8 cellular contexts compared by ENCODE assay signal in the genomic region with DNA sequence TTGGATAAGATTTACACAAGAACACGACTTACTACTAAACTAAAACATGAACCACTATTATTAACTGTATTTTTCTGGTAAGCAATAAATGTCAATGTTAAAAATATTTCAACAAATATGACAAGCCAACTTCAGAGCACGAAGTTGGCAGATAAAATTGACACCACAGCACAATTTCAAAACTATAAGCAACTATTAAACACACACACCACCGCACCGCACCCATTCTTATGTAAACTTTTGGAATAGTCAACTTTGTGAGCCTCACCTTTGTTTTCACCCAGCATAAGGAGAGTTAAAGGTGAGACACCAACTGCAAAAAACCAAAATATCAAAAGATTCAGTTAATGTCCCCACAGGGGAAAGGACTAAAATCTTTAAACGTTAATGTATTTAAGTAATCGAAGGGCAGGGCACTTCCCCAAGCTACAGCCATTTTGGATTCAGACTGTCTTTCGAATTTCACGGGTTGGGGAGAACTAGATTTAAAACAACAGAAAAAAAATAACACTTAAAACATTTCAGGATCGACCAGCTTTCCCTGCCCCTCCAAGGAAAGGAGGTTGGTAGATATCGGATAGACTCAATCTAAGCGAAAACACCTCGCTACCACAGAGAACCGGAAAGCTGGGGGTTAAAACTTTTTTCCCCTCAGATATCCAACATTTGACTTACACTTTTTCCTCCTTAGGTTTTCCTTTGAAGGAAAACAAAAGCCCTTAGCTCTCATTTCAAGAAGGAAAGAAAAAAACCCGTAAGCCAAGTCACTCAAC. TPM values are rescaled to one million over a fixed set of nuclear protein-coding genes. Genes with fewer than 3 reads are reported as not detected.
A peak's percentile ranks its signal among the peaks of the same experiment; 100 is the strongest.
DNase-seq lines count a peak whose midpoint lies in the region; ATAC-seq and TF ChIP-seq lines count a peak whose summit lies in the region.

No MANE protein-coding gene starts in this region.

- peak overlapping the region; percentile 96 to 100 for H3K4me3 Mint-ChIP-seq in activated T-cell treated with anti-CD3 and anti-CD28 coated beads, Interleukin-2, amount 50 U/mL, for 72 hours
- H3K4me3 Mint-ChIP-seq in osteocyte (ENCODE audit: unreplicated experiment): peak overlapping the region; percentile 99

- intact Hi-C loops in esophagus muscularis mucosa (cut with DNase I): loop anchor here (5.0 to 10.0 kb wide), 2 partner anchors 98 to 199 kb away; no protein-coding TSS in a partner anchor

- POLR2A ChIA-PET in RWPE1 (lab: Yijun Ruan, JAX; ENCODE audit: low non-redundant PET): interaction anchor here (0.5 to 0.9 kb wide), 3 partner anchors 12 to 293 kb away, joined by 3 to 4 read pairs (median 4); no protein-coding TSS in a partner anchor

- no peak for ATAC-seq in activated T-cell treated with anti-CD3 and anti-CD28 coated beads, Interleukin-2, amount 50 U/mL, for 72 hours (replicated peaks in 1 of 2)
- ATAC-seq in GM18861 (IDR thresholded peaks at IDR 0.05; ENCODE audit: unreplicated experiment) (no peak), GM19467 (IDR thresholded peaks at IDR 0.05; ENCODE audit: unreplicated experiment) (no peak)

- peaks cover 38 to 78% (median 68%) of the 10 kb centered on the region in 4 donors for H3K4me1 ChIP-seq in esophagus muscularis mucosa

- CTCF ChIA-PET in RWPE1 (lab: Yijun Ruan, JAX): interaction anchor here (0.6 to 1.0 kb wide), 3 partner anchors 128 to 538 kb away, joined by 3 to 4 read pairs (median 4); no protein-coding TSS in a partner anchor

- 0% methylated on average over 14 of the region's 14 CpGs for WGBS in esophagus muscularis mucosa

- H3K27ac ChIP-seq in RWPE1 (peak overlapping the region; percentile 92), esophagus muscularis mucosa (replicated peaks in 1 of 4) (peak overlapping the region; percentile 93 to 97 (median 96))

- H3K4me3 ChIP-seq in esophagus muscularis mucosa: peak overlapping the region; percentile 77 to 95 (median 92)

- DNase-seq in activated T-cell treated with anti-CD3 and anti-CD28 coated beads, Interleukin-2, amount 50 U/mL, for 72 hours: peak in 1 of 2 donors; percentile 14
- DNase-seq in activated T-cell treated with anti-CD3 and anti-CD28 coated beads, Interleukin-2, amount 50 U/mL, for 1 hour: no peak
- DNase-seq in RWPE1 (ENCODE audit: low spot score) (no peak), esophagus muscularis mucosa (ENCODE audit: extremely low spot score) (no peak), osteocyte (ENCODE audit: extremely low spot score, unreplicated experiment) (no peak), NCI-H2081 treated with DMSO at 0.1 percent for 48 hours (lab: John Stamatoyannopoulos, UW) (no peak)

- TF ChIP-seq EP300 in esophagus muscularis mucosa (IDR thresholded peaks at IDR 0.05): no peak

- H3K27me3 Mint-ChIP-seq in activated T-cell treated with anti-CD3 and anti-CD28 coated beads, Interleukin-2, amount 50 U/mL, for 72 hours (ENCODE audit: low read depth): no peaks in the 10 kb centered on the region
- no peaks in the 10 kb centered on the region for H3K27me3 Mint-ChIP-seq in osteocyte (ENCODE audit: unreplicated experiment)

- no peak for TF ChIP-seq POLR2A in esophagus muscularis mucosa (IDR thresholded peaks at IDR 0.05; ENCODE audit: low read depth)

- H3K27ac Mint-ChIP-seq in activated T-cell treated with anti-CD3 and anti-CD28 coated beads, Interleukin-2, amount 50 U/mL, for 72 hours: peak overlapping the region; percentile 93
- H3K27ac Mint-ChIP-seq in osteocyte (ENCODE audit: unreplicated experiment): peak overlapping the region; percentile 100

- peaks cover 63% of the 10 kb centered on the region for H3K4me1 Mint-ChIP-seq in activated T-cell treated with anti-CD3 and anti-CD28 coated beads, Interleukin-2, amount 50 U/mL, for 72 hours (ENCODE audit: low read depth)
- H3K4me1 Mint-ChIP-seq in osteocyte (ENCODE audit: unreplicated experiment): peaks cover 53% of the 10 kb centered on the region

- H3K36me3 ChIP-seq in esophagus muscularis mucosa: peaks cover 0 to 10% (median 3%) of the 10 kb centered on the region in 4 donors

- H3K36me3 Mint-ChIP-seq in activated T-cell treated with anti-CD3 and anti-CD28 coated beads, Interleukin-2, amount 50 U/mL, for 72 hours (ENCODE audit: insufficient read depth in 2 of 2): peaks cover 3 to 6% of the 10 kb centered on the region in 2 donors
- H3K36me3 Mint-ChIP-seq in osteocyte (ENCODE audit: unreplicated experiment): no peaks in the 10 kb centered on the region

- no peaks in the 10 kb centered on the region for H3K27me3 ChIP-seq in esophagus muscularis mucosa

- H3K9me3 ChIP-seq in esophagus muscularis mucosa: no peaks in the 10 kb centered on the region

- no peaks in the 10 kb centered on the region for H3K9me3 Mint-ChIP-seq in activated T-cell treated with anti-CD3 and anti-CD28 coated beads, Interleukin-2, amount 50 U/mL, for 72 hours
- no peaks in the 10 kb centered on the region for H3K9me3 Mint-ChIP-seq in osteocyte (ENCODE audit: unreplicated experiment)

- TF ChIP-seq CTCF in RWPE1 (conservative IDR thresholded peaks at IDR 0.05; ENCODE audit: low read depth) (no peak), esophagus muscularis mucosa (IDR thresholded peaks at IDR 0.05) (no peak), osteocyte (IDR thresholded peaks at IDR 0.05) (no peak)

RNA-seq across cellular contexts. Expression of a gene that starts 0.8 kb away (rescaled TPM):
- 100 to 1,000 TPM; 140 to 146 TPM for total RNA-seq in activated T-cell treated with anti-CD3 and anti-CD28 coated beads, Interleukin-2, amount 50 U/mL, for 72 hours
- total RNA-seq in esophagus muscularis mucosa (100 to 1,000 TPM in 2 of 4 donors, 10 to 100 TPM in 2; 87.6 to 110 (median 98.7) TPM), osteocyte (87.2 and 96.0 TPM in 2 replicates)

RNA-seq across cellular contexts. Expression of a gene that starts 2.5 kb away (rescaled TPM):
- 10 to 100 TPM; 28.3 to 30.3 TPM for total RNA-seq in activated T-cell treated with anti-CD3 and anti-CD28 coated beads, Interleukin-2, amount 50 U/mL, for 72 hours
- total RNA-seq in esophagus muscularis mucosa: 10 to 100 TPM; 18.9 to 22.5 (median 19.9) TPM
- 20.0 and 23.1 TPM in 2 replicates for total RNA-seq in osteocyte
